Comparison of ENCODE assay signal across 25 cellular contexts in genomic region chr7:103592844-103593243, GRCh38.
DNase-seq lines count a peak whose midpoint lies in the region; FAIRE-seq and TF ChIP-seq lines count a peak whose summit lies in the region.
"Had no signal": no experiment of that assay in that cellular context is flagged by ENCODE, and none has a peak within 500 bp of the region (broad histone marks: within the 10 kb centered on the region; RNA-seq: fewer than 3 reads in every experiment).

No MANE protein-coding gene starts in this region.

- CTCF ChIA-PET in RWPE1 (lab: Yijun Ruan, JAX): no interaction called here

- H3K9me3 ChIP-seq in endodermal cell (ENCODE audit: control insufficient read depth, low read length): no peaks in the 10 kb centered on the region
- H3K9me3 ChIP-seq: A549; BE2C; BLaER1 treated with 17β-estradiol and CSF1 and Interleukin-3, amounts not matched to agents 10 nM and 100 nM; HAP-1 had no signal

- no peaks in the 10 kb centered on the region for H3K36me3 ChIP-seq in bronchial epithelial cell (ENCODE audit: control insufficient read depth, insufficient read depth, low read length)
- no peaks in the 10 kb centered on the region for H3K36me3 ChIP-seq in endodermal cell (ENCODE audit: control insufficient read depth, insufficient read depth, low read length)
- H3K36me3 ChIP-seq: BLaER1 treated with 17β-estradiol and CSF1 and Interleukin-3, amounts not matched to agents 10 nM and 100 nM; HAP-1 had no signal

- H3K4me3 ChIP-seq in LNCaP clone FGC (ENCODE audit: low read depth, low read length) (no peak overlapping the region), bronchial epithelial cell (ENCODE audit: low read depth, low read length) (no peak overlapping the region), endodermal cell (ENCODE audit: low read length) (no peak overlapping the region)
- H3K4me3 ChIP-seq: A549; BLaER1 treated with 17β-estradiol and CSF1 and Interleukin-3, amounts not matched to agents 10 nM and 100 nM; HAP-1 had no signal

- no peak for FAIRE-seq in bronchial epithelial cell (lab: Jason Lieb, UNC)
- FAIRE-seq: A549, D721Med, GM12892, H54 had no signal

- TF ChIP-seq CTCF in 22Rv1 (IDR thresholded peaks at IDR 0.05): no peak
- TF ChIP-seq CTCF in LNCaP clone FGC (IDR thresholded peaks at IDR 0.05; ENCODE audit: control insufficient read depth, extremely low read depth, insufficient read depth): no peak
- TF ChIP-seq CTCF in bronchial epithelial cell (IDR thresholded peaks at IDR 0.05; ENCODE audit: insufficient read depth, low read length, severe bottlenecking): no peak
- TF ChIP-seq CTCF in RWPE1 (conservative IDR thresholded peaks at IDR 0.05; ENCODE audit: low read depth): no peak
- no peak for TF ChIP-seq CTCF in endodermal cell (conservative IDR thresholded peaks at IDR 0.05)

- no peaks in the 10 kb centered on the region for H3K36me3 Mint-ChIP-seq in endodermal cell (ENCODE audit: low read depth)
- H3K36me3 Mint-ChIP-seq: CD14-positive monocyte; CD8-positive, alpha-beta memory T cell had no signal

- H3K4me1 Mint-ChIP-seq in endodermal cell: peaks cover 13% of the 10 kb centered on the region
- H3K4me1 Mint-ChIP-seq: CD14-positive monocyte; CD8-positive, alpha-beta memory T cell had no signal

- no peak overlapping the region for H3K9ac ChIP-seq in endodermal cell (ENCODE audit: extremely low read depth, low read length, poor library complexity, severe bottlenecking)
- H3K9ac ChIP-seq: BLaER1 treated with 17β-estradiol and CSF1 and Interleukin-3, amounts not matched to agents 10 nM and 100 nM had no signal

- no peaks in the 10 kb centered on the region for H3K27me3 ChIP-seq in bronchial epithelial cell (ENCODE audit: control insufficient read depth, insufficient read depth, low read length)
- H3K27me3 ChIP-seq in endodermal cell (ENCODE audit: control insufficient read depth, insufficient read depth, low read length, poor library complexity, severe bottlenecking): no peaks in the 10 kb centered on the region
- H3K27me3 ChIP-seq: BE2C; BLaER1 treated with 17β-estradiol and CSF1 and Interleukin-3, amounts not matched to agents 10 nM and 100 nM had no signal

- no peaks in the 10 kb centered on the region for H3K9me3 Mint-ChIP-seq in endodermal cell
- H3K9me3 Mint-ChIP-seq: CD14-positive monocyte; CD4-positive, alpha-beta T cell; CD8-positive, alpha-beta memory T cell; HFFc6 had no signal

- POLR2A ChIA-PET in RWPE1 (lab: Yijun Ruan, JAX; ENCODE audit: low non-redundant PET): no interaction called here

- H3K27ac Mint-ChIP-seq in endodermal cell: no peak overlapping the region
- H3K27ac Mint-ChIP-seq: CD14-positive monocyte; CD4-positive, alpha-beta T cell; CD8-positive, alpha-beta memory T cell; HFFc6 had no signal

- DNase-seq in DMS153 (lab: John Stamatoyannopoulos, UW) (peak; percentile 34), DMS153 treated with DMSO at 0.1 percent for 48 hours (lab: John Stamatoyannopoulos, UW; ENCODE audit: unreplicated experiment) (no peak), LNCaP clone FGC (ENCODE audit: low read depth) (peak; percentile 81), bronchial epithelial cell (ENCODE audit: low read depth) (peak; percentile 10), RWPE1 (ENCODE audit: low spot score) (no peak), GF-D8 (lab: John Stamatoyannopoulos, UW) (no peak), endodermal cell (no peak)
- DNase-seq: 8988T; ACHN; AML-193; BE2C; CD4-positive, alpha-beta T cell; CD8-positive, alpha-beta memory T cell; DMS 273 treated with DMSO at 0.1 percent for 48 hours; DMS79 treated with DMSO at 0.1 percent for 48 hours; GOT3; HFFc6 had no signal

- H3K27me3 Mint-ChIP-seq in endodermal cell (ENCODE audit: insufficient read depth): no peaks in the 10 kb centered on the region

- H3K4me3 Mint-ChIP-seq in endodermal cell: no peak overlapping the region
- H3K4me3 Mint-ChIP-seq: CD14-positive monocyte; CD4-positive, alpha-beta T cell; CD8-positive, alpha-beta memory T cell had no signal

- H3K4me1 ChIP-seq in endodermal cell (ENCODE audit: control insufficient read depth, insufficient read depth, low read length): no peaks in the 10 kb centered on the region
- H3K4me1 ChIP-seq: A549; BLaER1 treated with 17β-estradiol and CSF1 and Interleukin-3, amounts not matched to agents 10 nM and 100 nM; HAP-1 had no signal

- H3K27ac ChIP-seq in 22Rv1 (peak overlapping the region; percentile 14), RWPE1 (no peak overlapping the region), endodermal cell (ENCODE audit: low read depth, low read length) (no peak overlapping the region)
- H3K27ac ChIP-seq: A549; BLaER1 treated with 17β-estradiol and CSF1 and Interleukin-3, amounts not matched to agents 10 nM and 100 nM had no signal

Comparison
In these comparisons a context has a peak if more than half of its experiments do, and no peak if none do; other contexts are left out.
1. DNase-seq: peak in DMS153 (single experiment), LNCaP clone FGC (single experiment) and bronchial epithelial cell (single experiment); none in DMS153 treated with DMSO at 0.1 percent for 48 hours (single experiment), RWPE1 (single experiment), GF-D8 (single experiment) and endodermal cell (single experiment).